Comparison of ENCODE assay signal across 8 cellular contexts in the genomic region with DNA sequence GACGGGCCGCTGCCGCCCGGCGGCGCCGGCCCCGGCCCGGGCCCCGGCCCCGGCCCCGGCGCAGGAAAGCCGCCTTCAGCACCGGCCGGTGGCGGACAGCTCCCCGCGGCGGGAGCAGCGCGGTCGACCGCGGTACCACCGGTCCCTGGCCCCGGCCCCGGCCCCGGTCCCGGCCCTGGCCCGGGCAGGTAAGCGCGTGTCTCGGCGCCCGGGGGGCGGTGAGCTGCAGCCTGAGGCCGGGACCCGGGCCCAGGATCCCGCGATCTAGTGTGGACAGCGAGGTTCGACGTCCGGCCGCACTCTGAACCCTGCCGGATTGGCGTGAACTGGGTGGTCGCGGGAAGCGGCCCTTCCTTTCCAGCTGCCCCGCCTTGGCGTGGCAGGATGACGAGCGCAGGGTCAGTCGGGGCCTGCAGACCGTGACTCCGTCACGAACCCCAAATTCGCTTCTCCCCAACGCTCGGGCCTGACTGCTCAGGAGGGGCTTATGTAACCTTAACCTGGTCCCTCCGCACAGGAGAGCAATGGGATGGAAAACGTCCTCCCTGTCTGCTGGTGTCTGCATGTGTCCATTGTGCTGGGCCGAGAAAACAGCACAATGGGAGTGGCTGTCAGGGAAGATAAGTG. TPM values are rescaled to one million over a fixed set of nuclear protein-coding genes. Genes with fewer than 3 reads are reported as not detected.
DNase-seq lines count a peak whose midpoint lies in the region; ATAC-seq, FAIRE-seq and TF ChIP-seq lines count a peak whose summit lies in the region.

No MANE protein-coding gene starts in this region.

- in situ Hi-C loops in GM23248 (cut with MboI) = no loop called here

- CTCF ChIA-PET in activated naive CD4-positive, alpha-beta T cell treated with anti-CD3 and anti-CD28 coated beads, Interleukin-2, amount 10 ng/mL, durations not matched to agents 7 days and 5 days (lab: Charles Lee) = interaction anchor here (2.2 kb wide), 1 partner anchor 15 kb away, joined by 11 read pairs; no protein-coding TSS in a partner anchor

- H2AFZ ChIP-seq in GM23248 = no peak overlapping the region

- WGBS in GM23248 (ENCODE audit: low coverage in 1 of 2, low lambda C conversion rate in 2 of 2, missing lambda C conversion rate in 2 of 2), 2 experiments = 4 to 5% methylated on average over 34 to 42 of the region's 65 CpGs

- H3K4me2 ChIP-seq in GM23248 (ENCODE audit: unreplicated experiment) = peak overlapping the region; percentile 53

- H3K4me3 Mint-ChIP-seq in activated naive CD4-positive, alpha-beta T cell treated with anti-CD3 and anti-CD28 coated beads, Interleukin-2, amount 10 ng/mL, durations not matched to agents 7 days and 5 days = peak overlapping the region; percentile 61

- H3K79me2 ChIP-seq in GM23248 (ENCODE audit: insufficient read depth) = no peaks in the 10 kb centered on the region

- no peak for TF ChIP-seq POLR2A in NB4 (IDR thresholded peaks at IDR 0.05; ENCODE audit: extremely low read depth, insufficient read length)

- peaks cover 3% of the 10 kb centered on the region for H3K27me3 ChIP-seq in GM06990 (replicated peaks; ENCODE audit: control insufficient read depth, insufficient read depth, low read length)
- peaks cover 19% of the 10 kb centered on the region for H3K27me3 ChIP-seq in GM23248 (replicated peaks; ENCODE audit: insufficient read depth)
- no peaks in the 10 kb centered on the region for H3K27me3 ChIP-seq in right atrium auricular region

- no peaks in the 10 kb centered on the region for H3K9me3 Mint-ChIP-seq in activated naive CD4-positive, alpha-beta T cell treated with anti-CD3 and anti-CD28 coated beads, Interleukin-2, amount 10 ng/mL, durations not matched to agents 7 days and 5 days

- H4K20me1 ChIP-seq in GM23248 (ENCODE audit: insufficient read depth) = no peaks in the 10 kb centered on the region

- intact Hi-C loops in sciatic nerve (cut with DNase I) = no loop called here

- no peaks in the 10 kb centered on the region for H3K36me3 ChIP-seq in GM06990 (ENCODE audit: control insufficient read depth, insufficient read depth, low read length)
- no peaks in the 10 kb centered on the region for H3K36me3 ChIP-seq in GM23248 (ENCODE audit: low read depth)
- H3K36me3 ChIP-seq in right atrium auricular region = no peaks in the 10 kb centered on the region

- no peak overlapping the region for H3K27ac ChIP-seq in GM23248
- H3K27ac ChIP-seq in right atrium auricular region = no peak overlapping the region

- no peak for FAIRE-seq in GM19239 (lab: Jason Lieb, UNC)

- no peaks in the 10 kb centered on the region for H3K9me2 ChIP-seq in GM23248 (ENCODE audit: insufficient read depth)

- ATAC-seq in sciatic nerve = peak; percentile 53

- H3K4me1 Mint-ChIP-seq in activated naive CD4-positive, alpha-beta T cell treated with anti-CD3 and anti-CD28 coated beads, Interleukin-2, amount 10 ng/mL, durations not matched to agents 7 days and 5 days = peaks cover 26% of the 10 kb centered on the region

- H3K9me3 ChIP-seq in GM23248 (ENCODE audit: low read depth) = no peaks in the 10 kb centered on the region
- H3K9me3 ChIP-seq in right atrium auricular region = no peaks in the 10 kb centered on the region

- H3F3A ChIP-seq in GM23248 (ENCODE audit: insufficient read depth) = no peaks in the 10 kb centered on the region

- peaks cover 61% of the 10 kb centered on the region for H3K27me3 Mint-ChIP-seq in activated naive CD4-positive, alpha-beta T cell treated with anti-CD3 and anti-CD28 coated beads, Interleukin-2, amount 10 ng/mL, durations not matched to agents 7 days and 5 days

- no peak for DNase-seq in GM06990 (ENCODE audit: extremely low read depth, insufficient read length)
- DNase-seq in GM23248 = no peak
- DNase-seq in NB4 (ENCODE audit: low read depth) = peak; percentile 50
- peak; percentile 70 for DNase-seq in activated naive CD4-positive, alpha-beta T cell treated with anti-CD3 and anti-CD28 coated beads, Interleukin-2, amount 10 ng/mL, durations not matched to agents 7 days and 5 days
- no peak for DNase-seq in right atrium auricular region (ENCODE audit: low spot score)
- DNase-seq in sciatic nerve (ENCODE audit: low spot score) = peak; percentile 75
- no peak for DNase-seq in NCI-H345 treated with DMSO at 0.1 percent for 48 hours (lab: John Stamatoyannopoulos, UW; ENCODE audit: unreplicated experiment)
- DNase-seq in GM19239 (ENCODE audit: insufficient read length, low spot score) = no peak

- H3K27ac Mint-ChIP-seq in activated naive CD4-positive, alpha-beta T cell treated with anti-CD3 and anti-CD28 coated beads, Interleukin-2, amount 10 ng/mL, durations not matched to agents 7 days and 5 days = no peak overlapping the region

- H3K4me1 ChIP-seq in GM23248 (ENCODE audit: insufficient read depth) (0 out of 2 replicates have a peak, but pooled peaks cover 8% of the 10 kb centered on the region), right atrium auricular region (peaks cover 0 to 20% of the 10 kb centered on the region in 2 donors)

- H3K9ac ChIP-seq in GM23248 = no peak overlapping the region

- TF ChIP-seq CTCF in GM06990 (IDR thresholded peaks at IDR 0.05; ENCODE audit: insufficient read depth, low read length, poor library complexity, severe bottlenecking) = no peak
- TF ChIP-seq CTCF in NB4 (IDR thresholded peaks at IDR 0.05; ENCODE audit: low read depth, low read length) = no peak
- no peak for TF ChIP-seq CTCF in right atrium auricular region (IDR thresholded peaks at IDR 0.05)

- H3K4me3 ChIP-seq in GM06990 (replicated peaks; ENCODE audit: low read depth, low read length) (peak overlapping the region; percentile 74), GM23248 (peak overlapping the region; percentile 58), NB4 (ENCODE audit: low read depth, low read length) (no peak overlapping the region), right atrium auricular region (peak overlapping the region; percentile 66 to 72)

- H3K36me3 Mint-ChIP-seq in activated naive CD4-positive, alpha-beta T cell treated with anti-CD3 and anti-CD28 coated beads, Interleukin-2, amount 10 ng/mL, durations not matched to agents 7 days and 5 days = no peaks in the 10 kb centered on the region

RNA-seq across cellular contexts. Expression of gene BSN, which starts 0.5 kb away (rescaled TPM):
- total RNA-seq in GM23248 (2014; rRNA removed; shearing (Covaris generic)) = under 0.01 TPM in 2 replicates
- 0.03 and 0.08 TPM in 2 replicates for polyA plus RNA-seq in GM23248 (2016; fragmentation: Nextera tagmentation; extraction: Ambion mirVana)
- total RNA-seq in right atrium auricular region (under 1 TPM; 0.41 to 0.63 TPM), sciatic nerve (0.62 TPM)

Comparison
In these comparisons a context has a peak if more than half of its experiments do, and no peak if none do; other contexts are left out.
1. DNase-seq: peak in NB4 (single experiment), activated naive CD4-positive, alpha-beta T cell treated with anti-CD3 and anti-CD28 coated beads, Interleukin-2, amount 10 ng/mL, durations not matched to agents 7 days and 5 days (single experiment) and sciatic nerve (single experiment); none in GM06990 (single experiment), GM23248 (single experiment), right atrium auricular region (single experiment), NCI-H345 treated with DMSO at 0.1 percent for 48 hours (single experiment) and GM19239 (single experiment).